In genomic region chr3:70120360-70120966, GRCh38 we compare ENCODE assay signal across 1 cellular context.
A peak's percentile ranks its signal among the peaks of the same experiment; 100 is the strongest.
TF ChIP-seq lines count a peak whose summit lies in the region.

No MANE protein-coding gene starts in this region.

TF ChIP-seq in HEK293, 187 proteins besides CTCF, POLR2A, EP300 and RAD21 (continued from another document):
- TF ChIP-seq ZNF518A (tag by site-specific recombination; conservative IDR thresholded peaks at IDR 0.05; ENCODE audit: low read depth) (0 out of 2 replicates have a peak, but pooled peaks have one; percentile 27), ZNF280D (tag by site-specific recombination; IDR thresholded peaks at IDR 0.05) (0 out of 2 replicates have a peak, but pooled peaks have one; percentile 26), KLF17 (tag by site-specific recombination; IDR thresholded peaks at IDR 0.05) (no peak)
TF ChIP-seq in HEK293: peak in this region for 5.
